ENCODE assay signal across 14 cellular contexts in the genomic region with DNA sequence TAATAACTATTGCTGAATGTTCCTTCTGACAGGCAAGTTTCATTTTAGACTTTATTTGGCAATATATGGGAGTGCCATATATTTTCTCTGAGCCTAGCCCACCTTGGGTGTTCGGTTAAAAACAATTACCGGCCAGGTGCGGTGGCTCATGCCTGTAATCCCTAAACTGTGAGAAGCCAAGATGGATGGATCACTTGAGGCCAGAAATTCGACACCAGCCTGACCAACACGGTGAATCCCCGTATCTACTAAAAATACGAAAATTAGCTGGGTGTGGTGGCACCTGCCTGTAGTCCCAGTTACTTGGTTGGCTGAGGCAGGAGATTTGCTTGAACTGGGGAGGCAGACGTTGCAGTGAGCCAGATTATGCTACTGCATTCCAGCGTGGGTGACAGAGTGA. TPM values are rescaled to one million over a fixed set of nuclear protein-coding genes. Genes with fewer than 3 reads are reported as not detected.
A peak's percentile ranks its signal among the peaks of the same experiment; 100 is the strongest.
DNase-seq lines count a peak whose midpoint lies in the region; ATAC-seq and TF ChIP-seq lines count a peak whose summit lies in the region.
"Had no signal": no experiment of that assay in that cellular context is flagged by ENCODE, and none has a peak within 500 bp of the region (broad histone marks: within the 10 kb centered on the region; RNA-seq: fewer than 3 reads in every experiment).

No MANE protein-coding gene starts in this region.

- DNase-seq in ELF-1 (ENCODE audit: low read depth, low spot score) (peak; percentile 43), foreskin keratinocyte (no peak)
- no peak for DNase-seq in stimulated activated CD4-positive, alpha-beta T cell treated with anti-CD3 and anti-CD28 coated beads, Interleukin-4, amount 100 ng/mL, for 4 hours
- DNase-seq: C1 segment of cervical spinal cord; CD4-positive, alpha-beta T cell; COR-L47; GOT3; HCEC 1CT; HFFc6 had no signal

- H3K9ac ChIP-seq in KMS-11 (no peak overlapping the region), OCI-LY3 (ENCODE audit: low read length) (no peak overlapping the region)

- H3K27ac ChIP-seq in KMS-11 = peak overlapping the region; percentile 7; the same call in 1 of the 2 replicates
- H3K27ac ChIP-seq in OCI-LY3 (ENCODE audit: low read length) = no peak overlapping the region
- H3K27ac ChIP-seq in foreskin keratinocyte = no peak overlapping the region

- 0 out of 2 replicates have a peak, but pooled peaks cover 5% of the 10 kb centered on the region for H3K9me3 ChIP-seq in OCI-LY3 (ENCODE audit: insufficient read depth, low read length)

- H3K79me2 ChIP-seq in KMS-11 (ENCODE audit: insufficient read depth, low read depth) = no peaks in the 10 kb centered on the region
- H3K79me2 ChIP-seq in OCI-LY3 (ENCODE audit: low read length) = no peaks in the 10 kb centered on the region

- H4K20me1 ChIP-seq in KMS-11 (ENCODE audit: insufficient read depth) (no peaks in the 10 kb centered on the region), OCI-LY3 (ENCODE audit: insufficient read depth, low read length) (no peaks in the 10 kb centered on the region)

- ATAC-seq in foreskin keratinocyte (peak; percentile 34), GM21717 (IDR thresholded peaks at IDR 0.05; ENCODE audit: unreplicated experiment) (no peak), GM21423 (IDR thresholded peaks at IDR 0.05; ENCODE audit: unreplicated experiment) (no peak)

- H2AFZ ChIP-seq in KMS-11 (ENCODE audit: low read depth) (no peak overlapping the region), OCI-LY3 (ENCODE audit: low read depth, low read length) (no peak overlapping the region)

- H3K36me3 ChIP-seq in KMS-11 (ENCODE audit: insufficient read depth) (no peaks in the 10 kb centered on the region), OCI-LY3 (replicated peaks; ENCODE audit: low read depth, low read length) (peaks cover 4% of the 10 kb centered on the region)

- H3K4me3 ChIP-seq in KMS-11 (IDR thresholded peaks at IDR 0.05; ENCODE audit: insufficient read depth, low read depth, low read length) (no peak overlapping the region), OCI-LY3 (ENCODE audit: low read length) (no peak overlapping the region)

- H3K4me2 ChIP-seq in KMS-11 (peak overlapping the region; percentile 65; the same call in 1 of the 2 replicates), OCI-LY3 (ENCODE audit: low read length) (peak overlapping the region; percentile 45)

- H3K4me1 ChIP-seq in KMS-11 (ENCODE audit: low read depth, poor library complexity, severe bottlenecking) = peaks cover 41% of the 10 kb centered on the region
- peaks cover 43% of the 10 kb centered on the region for H3K4me1 ChIP-seq in OCI-LY3 (ENCODE audit: low read length)
- no peaks in the 10 kb centered on the region for H3K4me1 ChIP-seq in foreskin keratinocyte

- TF ChIP-seq CTCF in KMS-11 (conservative IDR thresholded peaks at IDR 0.05; ENCODE audit: low read depth, low read length) (no peak), OCI-LY3 (IDR thresholded peaks at IDR 0.05; ENCODE audit: low read depth, low read length) (no peak), foreskin keratinocyte (conservative IDR thresholded peaks at IDR 0.05) (no peak)

- H3K27me3 ChIP-seq in KMS-11 (ENCODE audit: insufficient read depth, low read depth) (no peaks in the 10 kb centered on the region), OCI-LY3 (ENCODE audit: low read depth, low read length) (peaks cover 16% of the 10 kb centered on the region), foreskin keratinocyte (peaks cover 21% of the 10 kb centered on the region)

RNA-seq across cellular contexts. Expression of gene TNFSF15, which starts 47.9 kb away (rescaled TPM):
- total RNA-seq in foreskin keratinocyte = 1.4 and 4.3 TPM in 2 replicates
- 0.40 and 1.0 TPM in 2 replicates for polyA plus RNA-seq in foreskin keratinocyte
- total RNA-seq: B cell; CD4-positive, alpha-beta T cell had no signal
